15 cellular contexts compared by ENCODE assay signal in the genomic region with DNA sequence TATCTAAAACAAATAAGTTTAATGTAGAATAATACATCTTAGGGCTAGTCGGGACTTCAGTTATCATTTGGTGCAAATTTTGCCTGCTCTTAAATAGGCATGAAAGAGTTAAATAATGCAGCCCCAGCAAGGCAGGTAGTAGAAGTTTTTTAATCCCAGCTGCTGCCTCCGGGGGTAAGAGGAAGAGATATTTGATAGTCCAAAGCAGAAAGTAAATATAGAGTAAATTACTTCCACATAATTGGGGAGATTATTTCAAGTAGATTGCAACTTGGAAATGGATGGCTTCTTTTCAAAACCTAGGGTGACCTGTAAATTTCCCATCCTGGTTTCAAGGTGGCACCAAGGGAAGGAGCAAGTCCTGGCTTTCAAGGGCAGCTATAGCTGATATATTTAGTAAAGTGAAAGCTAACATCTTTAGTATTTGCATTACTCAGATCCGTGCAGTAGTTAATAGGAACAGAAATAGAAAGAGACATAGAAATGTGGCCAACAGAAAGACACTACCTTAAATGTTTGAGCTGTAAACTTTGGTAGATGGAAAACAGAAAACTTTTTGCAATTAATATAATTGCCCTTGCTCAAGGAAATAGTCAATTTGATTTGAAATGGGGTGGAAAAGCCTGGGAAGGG.
DNase-seq lines count a peak whose midpoint lies in the region; ATAC-seq and TF ChIP-seq lines count a peak whose summit lies in the region.
"Had no signal": no experiment of that assay in that cellular context is flagged by ENCODE, and none has a peak within 500 bp of the region (broad histone marks: within the 10 kb centered on the region; RNA-seq: fewer than 3 reads in every experiment).

No MANE protein-coding gene starts in this region.

- H3K27me3 ChIP-seq in Peyer's patch = no peaks in the 10 kb centered on the region
- H3K27me3 ChIP-seq: BLaER1, cardiac muscle cell, testis had no signal

- TF ChIP-seq CTCF in coronary artery (IDR thresholded peaks at IDR 0.05) (no peak), Peyer's patch (IDR thresholded peaks at IDR 0.05) (no peak)

- H3K4me3 ChIP-seq in coronary artery = no peak overlapping the region
- no peak overlapping the region for H3K4me3 ChIP-seq in Peyer's patch
- H3K4me3 ChIP-seq: BLaER1, cardiac muscle cell, SK-N-MC, testis had no signal

- ATAC-seq in GM18517 (IDR thresholded peaks at IDR 0.05; ENCODE audit: unreplicated experiment) (peak; percentile 95), GM19467 (IDR thresholded peaks at IDR 0.05; ENCODE audit: unreplicated experiment) (peak; percentile 72), HG02943 (IDR thresholded peaks at IDR 0.05; ENCODE audit: low read depth, unreplicated experiment) (peak; percentile 75), left colon (no peak)

- intact Hi-C loops in left colon (cut with DNase I, micrococcal nuclease) = no loop called here

- DNase-seq in NCI-H1436 treated with DMSO at 0.1 percent for 48 hours (lab: John Stamatoyannopoulos, UW) = peak; percentile 54
- DNase-seq in stimulated activated CD4-positive, alpha-beta T cell treated with anti-CD3 and anti-CD28 coated beads, Interleukin-4, amount 100 ng/mL, for 4 hours = no peak
- no peak for DNase-seq in left colon
- no peak for DNase-seq in coronary artery (ENCODE audit: low spot score)
- no peak for DNase-seq in Peyer's patch
- DNase-seq: activated CD4-positive, alpha-beta T cell treated with anti-CD3 and anti-CD28 coated beads, Interleukin-2, amount 10 ng/mL, durations not matched to agents 7 days and 5 days; activated gamma-delta T cell; NCI-H446 treated with DMSO at 0.1 percent for 48 hours; testis had no signal

- H3K4me1 ChIP-seq in Peyer's patch = no peaks in the 10 kb centered on the region
- H3K4me1 ChIP-seq: BLaER1 had no signal

- H3K9me3 ChIP-seq in Peyer's patch = no peaks in the 10 kb centered on the region
- H3K9me3 ChIP-seq: testis had no signal

- no peaks in the 10 kb centered on the region for H3K36me3 ChIP-seq in Peyer's patch
- H3K36me3 ChIP-seq: BLaER1, cardiac muscle cell had no signal

- TF ChIP-seq POLR2A in Peyer's patch (IDR thresholded peaks at IDR 0.05) = no peak

- H3K27ac ChIP-seq in coronary artery = no peak overlapping the region
- H3K27ac ChIP-seq in Peyer's patch = no peak overlapping the region
- H3K27ac ChIP-seq: BLaER1, cardiac muscle cell, SK-N-MC had no signal
